ENCODE assay signal across 9 cellular contexts in genomic region chr17:48908047-48908843, GRCh38. TPM values are rescaled to one million over a fixed set of nuclear protein-coding genes. Genes with fewer than 3 reads are reported as not detected.
A peak's percentile ranks its signal among the peaks of the same experiment; 100 is the strongest.
DNase-seq lines count a peak whose midpoint lies in the region; ATAC-seq, FAIRE-seq and TF ChIP-seq lines count a peak whose summit lies in the region.
"Had no signal": no experiment of that assay in that cellular context is flagged by ENCODE, and none has a peak within 500 bp of the region (broad histone marks: within the 10 kb centered on the region; RNA-seq: fewer than 3 reads in every experiment).

UBE2Z (plus strand) TSS chr17:48908407; CDS start chr17:48908504, 97 bp downstream.

- H3K27me3 ChIP-seq in keratinocyte (ENCODE audit: control insufficient read depth, extremely low read depth, insufficient read depth, low read length) = no peaks in the 10 kb centered on the region

- peaks cover 42% of the 10 kb centered on the region for H3K79me2 ChIP-seq in keratinocyte (ENCODE audit: control insufficient read depth, insufficient read depth, low read length)

- dilution Hi-C loops in keratinocyte (cut with MboI; ENCODE audit: extremely low pct_ligation_motif_present, low sequenced_read_pairs) = no loop called here

- no peak for FAIRE-seq in keratinocyte (lab: Jason Lieb, UNC)
- FAIRE-seq: islet of Langerhans had no signal

- peak within 1 kb of the TSS; percentile 96 for H2AFZ ChIP-seq in keratinocyte (ENCODE audit: control insufficient read depth, low read length)

- H3K9me3 Mint-ChIP-seq in central memory CD8-positive, alpha-beta T cell = no peaks in the 10 kb centered on the region

- no peaks in the 10 kb centered on the region for H3K9me1 ChIP-seq in keratinocyte (ENCODE audit: control insufficient read depth, extremely low read depth, insufficient read depth, low read length)

- ATAC-seq in GM19023 (IDR thresholded peaks at IDR 0.05; ENCODE audit: unreplicated experiment) (peak; percentile 84), HG03280 (IDR thresholded peaks at IDR 0.05; ENCODE audit: unreplicated experiment) (peak; percentile 79)
- ATAC-seq in central memory CD8-positive, alpha-beta T cell (replicated peaks; ENCODE audit: extremely low read depth, poor library complexity, severe bottlenecking) = peak; percentile 89

- peaks cover 17% of the 10 kb centered on the region for H3K4me1 ChIP-seq in keratinocyte (ENCODE audit: control insufficient read depth, extremely low read depth, insufficient read depth, low read length)

- H3K4me2 ChIP-seq in keratinocyte (ENCODE audit: control insufficient read depth, extremely low read depth, insufficient read depth, low read depth, low read length) = peak within 1 kb of the TSS; percentile 97

- peaks cover 25% of the 10 kb centered on the region for H3K36me3 Mint-ChIP-seq in central memory CD8-positive, alpha-beta T cell (ENCODE audit: insufficient read depth)

- no peaks in the 10 kb centered on the region for H3K27me3 Mint-ChIP-seq in central memory CD8-positive, alpha-beta T cell

- peak within 1 kb of the TSS; percentile 97 for H3K27ac ChIP-seq in keratinocyte (ENCODE audit: control insufficient read depth, insufficient read depth, low read length)

- no peaks in the 10 kb centered on the region for H4K20me1 ChIP-seq in keratinocyte (ENCODE audit: control insufficient read depth, extremely low read depth, insufficient read depth, low read length)

- no peaks in the 10 kb centered on the region for H3K9me3 ChIP-seq in keratinocyte (ENCODE audit: control insufficient read depth, low read depth, low read length)

- peak within 1 kb of the TSS; percentile 89 for H3K27ac Mint-ChIP-seq in central memory CD8-positive, alpha-beta T cell (ENCODE audit: low read depth)

- peak within 1 kb of the TSS; percentile 89 for H3K4me3 Mint-ChIP-seq in central memory CD8-positive, alpha-beta T cell

- DNase-seq in AG10803 (ENCODE audit: low read depth) = peak; percentile 97
- DNase-seq in NCI-H345 treated with DMSO at 0.1 percent for 48 hours (lab: John Stamatoyannopoulos, UW; ENCODE audit: unreplicated experiment) = peak; percentile 71
- DNase-seq in activated CD4-positive, CD25-positive, alpha-beta regulatory T cell treated with anti-CD3 and anti-CD28 coated beads, Interleukin-2, amount 50 U/mL, for 16 hours (ENCODE audit: low read depth, low spot score) = peak; percentile 75
- DNase-seq in central memory CD8-positive, alpha-beta T cell (ENCODE audit: low spot score in 2 of 2) = peak; percentile 63 to 74
- DNase-seq in keratinocyte (ENCODE audit: low read depth, low spot score) = peak; percentile 72
- DNase-seq in stimulated activated CD4-positive, alpha-beta T cell treated with anti-CD3 and anti-CD28 coated beads, Interleukin-15, amount 100 ng/mL, for 1 hour (ENCODE audit: low read depth in 1 of 2, low spot score in 1 of 2) = peak; percentile 81 to 84

- TF ChIP-seq CTCF in AG10803 (conservative IDR thresholded peaks at IDR 0.05; ENCODE audit: low read length) = 0 out of 2 replicates have a peak, but pooled peaks have one; percentile 4
- peak in 2 of 3 experiments; percentile 19 to 58 for TF ChIP-seq CTCF in keratinocyte (optimal IDR thresholded peaks at IDR 0.05 in 1 of 3, IDR thresholded peaks at IDR 0.05 in 1 of 3, conservative IDR thresholded peaks at IDR 0.05 in 1 of 3; ENCODE audit: extremely low read depth in 1 of 3, insufficient read depth in 2 of 3, low read length in 3 of 3)

- H3K9ac ChIP-seq in keratinocyte (ENCODE audit: control insufficient read depth, extremely low read depth, insufficient read depth, low read length) = peak within 1 kb of the TSS; percentile 91

- H3K4me3 ChIP-seq in AG10803 (ENCODE audit: low read length) = peak within 1 kb of the TSS; percentile 85
- peak within 1 kb of the TSS; percentile 76 to 88 (median 78) for H3K4me3 ChIP-seq in keratinocyte (ENCODE audit: control insufficient read depth in 2 of 3, extremely low read depth in 1 of 3, insufficient read depth in 2 of 3, low read depth in 1 of 3, low read length in 3 of 3)

- H3K4me1 Mint-ChIP-seq in central memory CD8-positive, alpha-beta T cell = peaks cover 52% of the 10 kb centered on the region

- peaks cover 13 to 20% of the 10 kb centered on the region in 2 experiments for H3K36me3 ChIP-seq in keratinocyte (ENCODE audit: control insufficient read depth in 2 of 2, extremely low read depth in 1 of 2, insufficient read depth in 2 of 2, low read length in 2 of 2)

RNA-seq across cellular contexts. Expression of gene UBE2Z, which starts in this region (rescaled TPM):
- 132 to 163 TPM (median 140 TPM) in 3 replicates for polyA plus RNA-seq in keratinocyte
- polyA plus RNA-seq in keratinocyte (2011; ENCODE audit: low read depth) = 88.0 TPM
- polyA plus RNA-seq in keratinocyte (2011; cell fraction: cytosol; rRNA removed) = 139 and 170 TPM in 2 replicates
- 191 and 193 TPM in 2 replicates for polyA plus RNA-seq in keratinocyte (2011; cell fraction: nucleus; rRNA removed)
- polyA plus RNA-seq in keratinocyte (2012; ENCODE audit: low replicate concordance) = 85.9 and 89.9 TPM in 2 replicates
- 113 to 192 TPM (median 147 TPM) in 3 replicates for polyA minus RNA-seq in keratinocyte
- 125 TPM for polyA minus RNA-seq in keratinocyte (2011; cell fraction: cytosol; rRNA and poly(A)+ RNA removed)
- 89.7 and 127 TPM in 2 replicates for polyA minus RNA-seq in keratinocyte (2011; cell fraction: nucleus; rRNA and poly(A)+ RNA removed)

Comparison
In these comparisons a context has a peak if more than half of its experiments do, and no peak if none do; other contexts are left out.
1. Peak in every context shown above with its lines: DNase-seq, ATAC-seq, H3K4me3 ChIP-seq and H3K27ac ChIP-seq.